Comparison of ENCODE assay signal across 1 cellular context in genomic region chr5:132180134-132180745, GRCh38.
TF ChIP-seq lines count a peak whose summit lies in the region.

No MANE protein-coding gene starts in this region.

TF ChIP-seq in WTC11, 78 proteins besides CTCF, POLR2A, EP300 and RAD21 (continued from another document):
- no peak for TF ChIP-seq MAX (CRISPR knock-in tag; IDR thresholded peaks at IDR 0.05)
- no peak for TF ChIP-seq MLX (CRISPR knock-in tag; IDR thresholded peaks at IDR 0.05)
- no peak for TF ChIP-seq GTF2I (CRISPR knock-in tag; conservative IDR thresholded peaks at IDR 0.05)
- TF ChIP-seq EMX1 (CRISPR knock-in tag; IDR thresholded peaks at IDR 0.05) = no peak
- TF ChIP-seq ATF6 (CRISPR knock-in tag; IDR thresholded peaks at IDR 0.05) = no peak
- TF ChIP-seq IRF1 (CRISPR knock-in tag; IDR thresholded peaks at IDR 0.05) = no peak
- TF ChIP-seq MYBL2 (CRISPR knock-in tag; IDR thresholded peaks at IDR 0.05) = no peak
